ENCODE assay signal across 8 cellular contexts in the genomic region with DNA sequence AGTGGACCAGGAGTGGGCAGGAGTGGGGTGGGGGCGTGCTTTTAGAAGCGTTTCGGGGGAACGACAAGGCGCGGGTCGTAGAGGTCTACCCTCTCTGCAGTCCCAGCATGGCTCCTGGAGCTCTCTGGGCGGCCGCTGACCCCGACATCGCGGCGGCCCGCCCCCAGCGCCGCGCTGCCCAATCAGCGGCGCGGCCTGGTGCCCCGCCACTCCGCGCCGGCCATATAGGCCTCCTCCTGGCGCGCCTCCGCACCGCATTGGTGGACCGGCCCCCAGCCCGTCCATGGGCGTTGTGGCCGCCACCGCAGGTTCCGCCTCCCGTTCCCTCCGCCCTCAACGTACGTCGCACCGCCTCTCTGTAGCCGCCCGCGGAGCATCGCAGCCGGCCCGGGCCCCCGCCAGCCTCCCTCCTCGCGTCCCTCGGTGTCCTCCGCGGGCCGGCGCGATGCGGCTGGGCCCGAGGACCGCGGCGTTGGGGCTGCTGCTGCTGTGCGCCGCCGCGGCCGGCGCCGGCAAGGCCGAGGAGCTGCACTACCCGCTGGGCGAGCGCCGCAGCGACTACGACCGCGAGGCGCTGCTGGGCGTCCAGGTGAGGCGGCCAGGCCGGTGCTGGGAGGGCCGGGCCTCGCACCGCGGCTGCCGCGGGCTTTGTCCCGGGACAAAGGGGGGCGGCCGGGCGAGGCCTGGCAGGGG. TPM values are rescaled to one million over a fixed set of nuclear protein-coding genes. Genes with fewer than 3 reads are reported as not detected.
DNase-seq lines count a peak whose midpoint lies in the region; ATAC-seq and TF ChIP-seq lines count a peak whose summit lies in the region.

A gene with protein sequence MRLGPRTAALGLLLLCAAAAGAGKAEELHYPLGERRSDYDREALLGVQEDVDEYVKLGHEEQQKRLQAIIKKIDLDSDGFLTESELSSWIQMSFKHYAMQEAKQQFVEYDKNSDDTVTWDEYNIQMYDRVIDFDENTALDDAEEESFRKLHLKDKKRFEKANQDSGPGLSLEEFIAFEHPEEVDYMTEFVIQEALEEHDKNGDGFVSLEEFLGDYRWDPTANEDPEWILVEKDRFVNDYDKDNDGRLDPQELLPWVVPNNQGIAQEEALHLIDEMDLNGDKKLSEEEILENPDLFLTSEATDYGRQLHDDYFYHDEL (plus strand): TSS at position 353 of the 693 bp plus-strand sequence. CDS start 93 bp downstream, at position 446.

- no peak within 1 kb of the TSS for H3K27ac ChIP-seq in AG04450 (ENCODE audit: low read depth, low read length)
- H3K27ac ChIP-seq in VCaP: peak within 1 kb of the TSS; percentile 92
- H3K27ac ChIP-seq in iPS-18a (ENCODE audit: low read length): peak within 1 kb of the TSS; percentile 63

- peak; percentile 72 for DNase-seq in AG04450 (ENCODE audit: low read depth, low spot score)
- peak; percentile 72 for DNase-seq in NCI-H2196 treated with DMSO at 0.1 percent for 48 hours (lab: John Stamatoyannopoulos, UW; ENCODE audit: unreplicated experiment)
- DNase-seq in T47D (ENCODE audit: low read depth in 1 of 2, low spot score in 1 of 2): peak; percentile 94 to 96

- no peak for TF ChIP-seq CTCF in AG04450 (IDR thresholded peaks at IDR 0.05; ENCODE audit: low read depth, low read length)
- TF ChIP-seq CTCF in VCaP (conservative IDR thresholded peaks at IDR 0.05): 0 out of 2 replicates have a peak, but pooled peaks have one; percentile 5

- H3K36me3 ChIP-seq in iPS-18a (ENCODE audit: control insufficient read depth, low read depth, low read length) (peaks cover 30% of the 10 kb centered on the region), skeletal muscle satellite cell (ENCODE audit: insufficient read depth, low read length) (peaks cover 11% of the 10 kb centered on the region)

- H3K9me3 ChIP-seq in AG04450 (ENCODE audit: control insufficient read depth, insufficient read depth, low read length) (no peaks in the 10 kb centered on the region), iPS-18a (ENCODE audit: control insufficient read depth, low read depth, low read length) (no peaks in the 10 kb centered on the region), skeletal muscle satellite cell (replicated peaks; ENCODE audit: low read length) (no peaks in the 10 kb centered on the region)

- peak within 1 kb of the TSS; percentile 97 for H3K4me2 ChIP-seq in skeletal muscle satellite cell (ENCODE audit: low read length)

- H3K9ac ChIP-seq in iPS-18a (ENCODE audit: low read length): peak within 1 kb of the TSS; percentile 96
- peak within 1 kb of the TSS; percentile 89 for H3K9ac ChIP-seq in skeletal muscle satellite cell (ENCODE audit: low read depth, low read length)

- H3K4me1 ChIP-seq in iPS-18a (ENCODE audit: control insufficient read depth, low read depth, low read length): peaks cover 6% of the 10 kb centered on the region
- peaks cover 11% of the 10 kb centered on the region for H3K4me1 ChIP-seq in skeletal muscle satellite cell (ENCODE audit: control insufficient read depth, insufficient read depth, low read length)

- in situ Hi-C loops in T47D (cut with HindIII; ENCODE audit: low pct_unique_long_range_greater_than_20kb, low sequenced_read_pairs): no loop called here

- ATAC-seq in GM18907 (IDR thresholded peaks at IDR 0.05; ENCODE audit: unreplicated experiment) (peak; percentile 98), HG03139 (IDR thresholded peaks at IDR 0.05; ENCODE audit: unreplicated experiment) (peak; percentile 99)

- CTCF ChIA-PET in AG04450 (lab: Charles Lee): interaction anchor here (1.1 to 1.7 kb wide), 2 partner anchors 10 to 612 kb away, joined by 3 to 5 read pairs; no protein-coding TSS in a partner anchor

- H3K4me3 ChIP-seq in AG04450 (ENCODE audit: low read depth, low read length) (peak within 1 kb of the TSS; percentile 82), iPS-18a (ENCODE audit: low read length) (peak within 1 kb of the TSS; percentile 90), skeletal muscle satellite cell (ENCODE audit: low read length) (peak within 1 kb of the TSS; percentile 91)

- no peaks in the 10 kb centered on the region for H3K27me3 ChIP-seq in AG04450 (ENCODE audit: control insufficient read depth, insufficient read depth, low read length)
- H3K27me3 ChIP-seq in iPS-18a (ENCODE audit: control insufficient read depth, insufficient read depth, low read length): no peaks in the 10 kb centered on the region
- H3K27me3 ChIP-seq in skeletal muscle satellite cell (ENCODE audit: control insufficient read depth, insufficient read depth, low read length): no peaks in the 10 kb centered on the region

- POLR2A ChIA-PET in AG04450 (lab: Yijun Ruan, JAX): interaction anchor here (0.6 to 1.0 kb wide), 6 partner anchors 14 to 655 kb away, joined by 3 to 4 read pairs (median 4); a partner anchor contains a TSS

RNA-seq across cellular contexts. Expression of the gene that starts here (rescaled TPM):
- 77.8 and 123 TPM in 2 replicates for polyA plus RNA-seq in AG04450 (2011; rRNA removed)
- polyA minus RNA-seq in AG04450 (2011; rRNA and poly(A)+ RNA removed): 13.0 and 29.6 TPM in 2 replicates
- total RNA-seq in skeletal muscle satellite cell (2012; rRNA removed): 43.0 and 44.4 TPM in 2 replicates
